ENCODE assay signal across 19 cellular contexts in genomic region chr22:23512738-23513137, GRCh38.
"Had no signal": no experiment of that assay in that cellular context is flagged by ENCODE, and none has a peak within 500 bp of the region (broad histone marks: within the 10 kb centered on the region; RNA-seq: fewer than 3 reads in every experiment).

No MANE protein-coding gene starts in this region.

- H3K4me1 ChIP-seq: ascending aorta, breast epithelium, esophagus squamous epithelium, parathyroid adenoma had no signal

- H3K27ac Mint-ChIP-seq: activated naive CD4-positive, alpha-beta T cell treated with anti-CD3 and anti-CD28 coated beads, Interleukin-2, amount 10 ng/mL, durations not matched to agents 7 days and 5 days; activated naive CD8-positive, alpha-beta T cell treated with anti-CD3 and anti-CD28 coated beads, Interleukin-2, amount 50 U/mL, for 24 hours; dendritic cell treated with granulocyte-macrophage colony-stimulating factor and Interleukin-4, amounts not matched to agents 40 ng/mL and 50 ng/mL, for 4 days had no signal

- ATAC-seq: activated naive CD8-positive, alpha-beta T cell treated with anti-CD3 and anti-CD28 coated beads, Interleukin-2, amount 50 U/mL, for 24 hours had no signal

- H3K27me3 ChIP-seq: ascending aorta, breast epithelium, neutrophil had no signal

- H3K9me3 ChIP-seq: ascending aorta, breast epithelium, esophagus squamous epithelium, neutrophil, thoracic aorta had no signal

- H3K36me3 ChIP-seq: ascending aorta, breast epithelium, esophagus squamous epithelium, neutrophil, thoracic aorta had no signal

- H3K4me3 Mint-ChIP-seq: activated naive CD4-positive, alpha-beta T cell treated with anti-CD3 and anti-CD28 coated beads, Interleukin-2, amount 10 ng/mL, durations not matched to agents 7 days and 5 days; activated naive CD8-positive, alpha-beta T cell treated with anti-CD3 and anti-CD28 coated beads, Interleukin-2, amount 50 U/mL, for 24 hours; dendritic cell treated with granulocyte-macrophage colony-stimulating factor and Interleukin-4, amounts not matched to agents 40 ng/mL and 50 ng/mL, for 4 days had no signal

- H3K36me3 Mint-ChIP-seq: activated naive CD4-positive, alpha-beta T cell treated with anti-CD3 and anti-CD28 coated beads, Interleukin-2, amount 10 ng/mL, durations not matched to agents 7 days and 5 days had no signal

- H3K9ac ChIP-seq: parathyroid adenoma had no signal

- H3K79me2 ChIP-seq: parathyroid adenoma had no signal

- H3K4me3 ChIP-seq: ascending aorta, breast epithelium, esophagus squamous epithelium, skin epidermis, thoracic aorta had no signal

- H3K27ac ChIP-seq: ascending aorta, esophagus squamous epithelium, neutrophil, parathyroid adenoma, skin epidermis, thoracic aorta had no signal

- H2AFZ ChIP-seq: parathyroid adenoma had no signal

- H3K9me3 Mint-ChIP-seq: activated naive CD4-positive, alpha-beta T cell treated with anti-CD3 and anti-CD28 coated beads, Interleukin-2, amount 10 ng/mL, durations not matched to agents 7 days and 5 days; activated naive CD8-positive, alpha-beta T cell treated with anti-CD3 and anti-CD28 coated beads, Interleukin-2, amount 50 U/mL, for 24 hours; dendritic cell treated with granulocyte-macrophage colony-stimulating factor and Interleukin-4, amounts not matched to agents 40 ng/mL and 50 ng/mL, for 4 days had no signal

- DNase-seq: activated CD4-positive, alpha-beta T cell treated with anti-CD3 and anti-CD28 coated beads, Interleukin-2, amount 50 U/mL, for 1 hour; activated CD4-positive, CD25-positive, alpha-beta regulatory T cell treated with anti-CD3 and anti-CD28 coated beads, Interleukin-2, amount 50 U/mL, for 72 hours; activated CD8-positive, alpha-beta memory T cell treated with anti-CD3 and anti-CD28 coated beads for 24 hours; activated CD8-positive, alpha-beta memory T cell treated with anti-CD3 and anti-CD28 coated beads, Interleukin-2, amount 50 U/mL, for 48 hours; activated effector memory CD4-positive, alpha-beta T cell treated with Interleukin-2 at 50 U/mL for 16 hours; activated naive CD4-positive, alpha-beta T cell treated with anti-CD3 and anti-CD28 coated beads, Interleukin-2, amount 10 ng/mL, durations not matched to agents 7 days and 5 days; activated naive CD8-positive, alpha-beta T cell treated with anti-CD3 and anti-CD28 coated beads, Interleukin-2, amount 50 U/mL, for 24 hours; activated T-cell treated with anti-CD3 and anti-CD28 coated beads, Interleukin-2, amount 50 U/mL, for 48 hours; effector CD8-positive, alpha-beta T cell; esophagus squamous epithelium; stimulated activated CD4-positive, alpha-beta T cell treated with anti-CD3 and anti-CD28 coated beads, Interleukin-4, amount 100 ng/mL, for 1 hour; T1000 had no signal

- H3K4me1 Mint-ChIP-seq: activated naive CD4-positive, alpha-beta T cell treated with anti-CD3 and anti-CD28 coated beads, Interleukin-2, amount 10 ng/mL, durations not matched to agents 7 days and 5 days; activated naive CD8-positive, alpha-beta T cell treated with anti-CD3 and anti-CD28 coated beads, Interleukin-2, amount 50 U/mL, for 24 hours had no signal

- H3K27me3 Mint-ChIP-seq: activated naive CD8-positive, alpha-beta T cell treated with anti-CD3 and anti-CD28 coated beads, Interleukin-2, amount 50 U/mL, for 24 hours; dendritic cell treated with granulocyte-macrophage colony-stimulating factor and Interleukin-4, amounts not matched to agents 40 ng/mL and 50 ng/mL, for 4 days had no signal
